8 cellular contexts compared by ENCODE assay signal in the genomic region with DNA sequence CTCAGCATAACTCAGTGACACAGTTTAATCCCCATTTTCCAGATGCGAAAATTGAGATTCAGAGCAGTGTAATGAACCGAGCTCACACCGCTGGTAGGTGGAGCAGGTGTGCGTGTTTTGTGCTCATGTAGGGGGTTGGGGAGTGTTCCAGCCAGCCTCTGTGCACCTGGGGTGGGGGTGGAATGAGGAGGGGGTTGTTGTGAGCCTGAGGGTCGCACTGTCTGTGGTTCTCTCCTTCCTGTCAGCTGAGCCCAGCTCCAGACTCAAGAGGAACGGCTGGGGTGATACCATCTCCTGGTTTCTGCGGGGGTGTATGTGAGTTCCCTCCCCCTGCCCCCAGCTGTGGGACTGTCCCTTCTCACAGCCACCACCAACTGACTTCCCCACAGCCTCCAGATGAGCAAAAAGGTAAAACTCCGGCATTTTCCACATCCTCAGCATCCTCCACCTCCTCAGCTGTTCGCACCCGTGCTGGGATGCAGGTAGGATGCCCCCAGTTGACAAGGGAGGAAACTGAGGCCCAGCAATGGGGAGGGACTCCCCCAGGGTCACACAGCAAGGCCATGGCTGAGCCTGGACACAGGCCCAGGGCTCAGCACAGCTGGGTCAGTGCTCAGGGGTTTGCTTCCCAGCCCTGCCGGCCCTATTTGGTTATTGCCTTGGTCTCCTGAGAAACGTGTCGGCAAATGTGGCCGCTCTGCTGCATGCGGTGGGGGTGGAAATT. TPM values are rescaled to one million over a fixed set of nuclear protein-coding genes. Genes with fewer than 3 reads are reported as not detected.
DNase-seq lines count a peak whose midpoint lies in the region; ATAC-seq, FAIRE-seq and TF ChIP-seq lines count a peak whose summit lies in the region.

No MANE protein-coding gene starts in this region.

- POLR2A ChIA-PET in HepG2 (lab: Yijun Ruan, JAX) = no interaction called here

- TF ChIP-seq RAD21 in HepG2 (CRISPR knock-in tag; IDR thresholded peaks at IDR 0.05) = no peak

- no peak for FAIRE-seq in HepG2 (lab: Jason Lieb, UNC)

- ATAC-seq in GM18498 (IDR thresholded peaks at IDR 0.05; ENCODE audit: unreplicated experiment) (peak; percentile 34), HepG2 (no peak), HG03039 (IDR thresholded peaks at IDR 0.05; ENCODE audit: unreplicated experiment) (no peak), GM18520 (IDR thresholded peaks at IDR 0.05; ENCODE audit: unreplicated experiment) (no peak), HG03108 (IDR thresholded peaks at IDR 0.05; ENCODE audit: unreplicated experiment) (no peak)
- ATAC-seq in stimulated activated naive B cell treated with anti-CD40 and anti-IgM and Interleukin-4, amounts not matched to agents 10 μg/mL and 1 μg/mL and 100 μg/mL, for 72 hours (replicated peaks) = peak; percentile 42 to 50

- no peak overlapping the region for H2AFZ ChIP-seq in HepG2 (ENCODE audit: low read length)

- no peak overlapping the region for H3K4me2 ChIP-seq in HepG2 (ENCODE audit: low read depth, low read length)

- in situ Hi-C loops in HepG2 (cut with HindIII; ENCODE audit: extremely low pct_ligation_motif_present, low pct_unique_long_range_greater_than_20kb) = no loop called here

- H3K9me3 ChIP-seq in HepG2 (ENCODE audit: low read length) = no peaks in the 10 kb centered on the region

- peak overlapping the region; percentile 96 to 100 for H3K4me3 Mint-ChIP-seq in stimulated activated naive B cell treated with anti-CD40 and anti-IgM and Interleukin-4, amounts not matched to agents 10 μg/mL and 1 μg/mL and 100 μg/mL, for 72 hours

- no peaks in the 10 kb centered on the region for H4K20me1 ChIP-seq in HepG2 (ENCODE audit: insufficient read depth, low read length)

- H3K4me1 Mint-ChIP-seq in stimulated activated naive B cell treated with anti-CD40 and anti-IgM and Interleukin-4, amounts not matched to agents 10 μg/mL and 1 μg/mL and 100 μg/mL, for 72 hours = peaks cover 25 to 64% of the 10 kb centered on the region in 2 donors

- H3K79me2 ChIP-seq in HepG2 (ENCODE audit: insufficient read depth, low read length) = no peaks in the 10 kb centered on the region

- WGBS in HepG2 (ENCODE audit: low lambda C conversion rate) = 48% methylated on average over 12 of the region's 15 CpGs

- intact Hi-C loops in HepG2 (cut with micrococcal nuclease; ENCODE audit: unreplicated experiment) = no loop called here

- BruUV-seq in HepG2 (replicated peaks; lab: Mats Ljungman, UMichigan) = no TSS peak

- no peak overlapping the region for H3K27ac ChIP-seq in HepG2 (ENCODE audit: extremely low read length, insufficient read depth, low read length)

- peak overlapping the region; percentile 94 for H3K27ac Mint-ChIP-seq in stimulated activated naive B cell treated with anti-CD40 and anti-IgM and Interleukin-4, amounts not matched to agents 10 μg/mL and 1 μg/mL and 100 μg/mL, for 72 hours

- no peak overlapping the region for H3K4me3 ChIP-seq in HepG2 (replicated peaks in 1 of 3; ENCODE audit: insufficient read depth in 1 of 3, low read depth in 2 of 3, low read length in 3 of 3)

- H3K27me3 ChIP-seq in HepG2 (ENCODE audit: control insufficient read depth in 1 of 2, insufficient read depth in 2 of 2, low read length in 2 of 2) = peaks cover 0 to 33% of the 10 kb centered on the region in 2 experiments; a peak in 3 of 5 replicates

- CTCF ChIA-PET in HepG2 (lab: Yijun Ruan, JAX; ENCODE audit: low intra/inter-chr PET ratio, low total read pairs) = no interaction called here

- no peak overlapping the region for H3K9ac ChIP-seq in HepG2 (ENCODE audit: insufficient read depth, low read depth, low read length)

- TF ChIP-seq EP300 in HepG2 (IDR thresholded peaks at IDR 0.05; ENCODE audit: low read depth in 2 of 2, low read length in 2 of 2) (no peak), HepG2 (CRISPR knock-in tag; IDR thresholded peaks at IDR 0.05; ENCODE audit: borderline replicate concordance) (no peak)

- H3K36me3 ChIP-seq in HepG2 (replicated peaks in 1 of 2; ENCODE audit: control insufficient read depth in 1 of 2, insufficient read depth in 2 of 2, low read length in 2 of 2) = no peaks in the 10 kb centered on the region

- H3K9me3 Mint-ChIP-seq in stimulated activated naive B cell treated with anti-CD40 and anti-IgM and Interleukin-4, amounts not matched to agents 10 μg/mL and 1 μg/mL and 100 μg/mL, for 72 hours = no peaks in the 10 kb centered on the region

- peaks cover 24% of the 10 kb centered on the region for H3K4me1 ChIP-seq in HepG2 (ENCODE audit: insufficient read depth, low read length)

- no peak for TF ChIP-seq CTCF in HepG2 (CRISPR knock-in tag; IDR thresholded peaks at IDR 0.05)

- peaks cover 21 to 30% of the 10 kb centered on the region in 2 donors for H3K36me3 Mint-ChIP-seq in stimulated activated naive B cell treated with anti-CD40 and anti-IgM and Interleukin-4, amounts not matched to agents 10 μg/mL and 1 μg/mL and 100 μg/mL, for 72 hours

- no peak for TF ChIP-seq POLR2A in HepG2 (IDR thresholded peaks at IDR 0.05; ENCODE audit: insufficient read depth in 1 of 2, low read depth in 2 of 2, low read length in 2 of 2)

- DNase-seq in MV-4-11 (lab: John Stamatoyannopoulos, UW) = peak; percentile 84
- peak; percentile 71 for DNase-seq in activated CD8-positive, alpha-beta memory T cell treated with anti-CD3 and anti-CD28 coated beads, Interleukin-2, amount 50 U/mL, for 4 hours
- DNase-seq in HepG2 (ENCODE audit: low spot score) = no peak
- DNase-seq in stimulated activated naive B cell treated with anti-CD40 and anti-IgM and Interleukin-4, amounts not matched to agents 10 μg/mL and 1 μg/mL and 100 μg/mL, for 72 hours = peak; percentile 75

- no peaks in the 10 kb centered on the region for H3K27me3 Mint-ChIP-seq in stimulated activated naive B cell treated with anti-CD40 and anti-IgM and Interleukin-4, amounts not matched to agents 10 μg/mL and 1 μg/mL and 100 μg/mL, for 72 hours

RNA-seq across cellular contexts. Expression of a gene that starts 2.1 kb away (rescaled TPM):
- total RNA-seq in HepG2 (2016; rRNA removed; fragmentation: Illumina TruSeq; extraction: Trizol) = not detected in 2 replicates
- not detected in 2 replicates for total RNA-seq in HepG2 (2016; cell fraction: cytosol; rRNA removed; fragmentation: Illumina TruSeq; extraction: Trizol; ENCODE audit: low read depth)
- total RNA-seq in HepG2 (2016; cell fraction: insoluble cytoplasmic fraction; rRNA removed; fragmentation: Illumina TruSeq; extraction: Trizol) = not detected in 2 replicates
- not detected in 2 replicates for total RNA-seq in HepG2 (2016; cell fraction: membrane; rRNA removed; fragmentation: Illumina TruSeq; extraction: Trizol)
- total RNA-seq in HepG2 (2016; cell fraction: nucleus; rRNA removed; fragmentation: Illumina TruSeq; extraction: Trizol) = not detected in 2 replicates
- not detected in 2 replicates for polyA plus RNA-seq in HepG2 (2011; rRNA removed)
- 0.03 TPM in 1 of 2 replicates, not detected in the other for polyA plus RNA-seq in HepG2 (2011; cell fraction: cytosol; rRNA removed)
- not detected in 2 replicates for polyA plus RNA-seq in HepG2 (2011; cell fraction: nucleus; rRNA removed)
- polyA plus RNA-seq in HepG2 (2012) = 0.19 TPM in 1 of 2 replicates, not detected in the other
- not detected in 2 replicates for polyA plus RNA-seq in HepG2 (2016; cell fraction: cytosol; fragmentation: Illumina TruSeq; extraction: Trizol; ENCODE audit: low read depth)
- not detected in 2 replicates for polyA plus RNA-seq in HepG2 (2016; cell fraction: insoluble cytoplasmic fraction; fragmentation: Illumina TruSeq; extraction: Trizol; ENCODE audit: low read depth)
- not detected in 2 replicates for polyA plus RNA-seq in HepG2 (2016; cell fraction: membrane; fragmentation: Illumina TruSeq; extraction: Trizol; ENCODE audit: low read depth)
- not detected in 2 replicates for polyA plus RNA-seq in HepG2 (2016; cell fraction: nucleus; fragmentation: Illumina TruSeq; extraction: Trizol; ENCODE audit: insufficient read depth, low read depth)
- polyA minus RNA-seq in HepG2 (2011; rRNA and poly(A)+ RNA removed; ENCODE audit: low replicate concordance) = 0.20 and 0.84 TPM in 2 replicates
- polyA minus RNA-seq in HepG2 (2011; cell fraction: cytosol; rRNA and poly(A)+ RNA removed) = not detected in 2 replicates
- not detected in 2 replicates for polyA minus RNA-seq in HepG2 (2011; cell fraction: nucleus; rRNA and poly(A)+ RNA removed)

RNA-seq across cellular contexts. Expression of a gene that starts 9.5 kb away (rescaled TPM):
- total RNA-seq in HepG2 (2016; rRNA removed; fragmentation: Illumina TruSeq; extraction: Trizol) = 16.8 TPM in 2 replicates
- 5.3 and 6.3 TPM in 2 replicates for total RNA-seq in HepG2 (2016; cell fraction: cytosol; rRNA removed; fragmentation: Illumina TruSeq; extraction: Trizol; ENCODE audit: low read depth)
- 14.3 and 15.5 TPM in 2 replicates for total RNA-seq in HepG2 (2016; cell fraction: insoluble cytoplasmic fraction; rRNA removed; fragmentation: Illumina TruSeq; extraction: Trizol)
- total RNA-seq in HepG2 (2016; cell fraction: membrane; rRNA removed; fragmentation: Illumina TruSeq; extraction: Trizol) = 13.1 and 13.7 TPM in 2 replicates
- total RNA-seq in HepG2 (2016; cell fraction: nucleus; rRNA removed; fragmentation: Illumina TruSeq; extraction: Trizol) = 13.7 and 14.2 TPM in 2 replicates
- polyA plus RNA-seq in HepG2 (2011; rRNA removed) = 21.5 and 26.1 TPM in 2 replicates
- polyA plus RNA-seq in HepG2 (2011; cell fraction: cytosol; rRNA removed) = 16.1 and 24.8 TPM in 2 replicates
- 85.3 and 97.2 TPM in 2 replicates for polyA plus RNA-seq in HepG2 (2011; cell fraction: nucleus; rRNA removed)
- polyA plus RNA-seq in HepG2 (2012) = 18.5 and 23.5 TPM in 2 replicates
- 7.2 and 7.8 TPM in 2 replicates for polyA plus RNA-seq in HepG2 (2016; cell fraction: cytosol; fragmentation: Illumina TruSeq; extraction: Trizol; ENCODE audit: low read depth)
- polyA plus RNA-seq in HepG2 (2016; cell fraction: insoluble cytoplasmic fraction; fragmentation: Illumina TruSeq; extraction: Trizol; ENCODE audit: low read depth) = 21.4 and 33.5 TPM in 2 replicates
- polyA plus RNA-seq in HepG2 (2016; cell fraction: membrane; fragmentation: Illumina TruSeq; extraction: Trizol; ENCODE audit: low read depth) = 10.9 and 12.8 TPM in 2 replicates
- polyA plus RNA-seq in HepG2 (2016; cell fraction: nucleus; fragmentation: Illumina TruSeq; extraction: Trizol; ENCODE audit: insufficient read depth, low read depth) = 35.3 and 35.6 TPM in 2 replicates
- polyA minus RNA-seq in HepG2 (2011; rRNA and poly(A)+ RNA removed; ENCODE audit: low replicate concordance) = 47.9 and 105 TPM in 2 replicates
- 13.9 and 18.8 TPM in 2 replicates for polyA minus RNA-seq in HepG2 (2011; cell fraction: cytosol; rRNA and poly(A)+ RNA removed)
- polyA minus RNA-seq in HepG2 (2011; cell fraction: nucleus; rRNA and poly(A)+ RNA removed) = 27.6 and 29.4 TPM in 2 replicates

RNA-seq across cellular contexts. Expression of a gene that starts 26.3 kb away (rescaled TPM):
- 20.3 and 35.6 TPM in 2 replicates for total RNA-seq in HepG2 (2016; rRNA removed; fragmentation: Illumina TruSeq; extraction: Trizol)
- 7.4 and 10.3 TPM in 2 replicates for total RNA-seq in HepG2 (2016; cell fraction: cytosol; rRNA removed; fragmentation: Illumina TruSeq; extraction: Trizol; ENCODE audit: low read depth)
- 18.5 and 37.2 TPM in 2 replicates for total RNA-seq in HepG2 (2016; cell fraction: insoluble cytoplasmic fraction; rRNA removed; fragmentation: Illumina TruSeq; extraction: Trizol)
- total RNA-seq in HepG2 (2016; cell fraction: membrane; rRNA removed; fragmentation: Illumina TruSeq; extraction: Trizol) = 18.1 and 18.9 TPM in 2 replicates
- 26.8 and 31.7 TPM in 2 replicates for total RNA-seq in HepG2 (2016; cell fraction: nucleus; rRNA removed; fragmentation: Illumina TruSeq; extraction: Trizol)
- polyA plus RNA-seq in HepG2 (2011; rRNA removed) = 36.8 and 41.3 TPM in 2 replicates
- polyA plus RNA-seq in HepG2 (2011; cell fraction: cytosol; rRNA removed) = 20.2 and 34.2 TPM in 2 replicates
- polyA plus RNA-seq in HepG2 (2011; cell fraction: nucleus; rRNA removed) = 102 and 128 TPM in 2 replicates
- 16.9 and 23.2 TPM in 2 replicates for polyA plus RNA-seq in HepG2 (2012)
- polyA plus RNA-seq in HepG2 (2016; cell fraction: cytosol; fragmentation: Illumina TruSeq; extraction: Trizol; ENCODE audit: low read depth) = 8.3 and 9.4 TPM in 2 replicates
- polyA plus RNA-seq in HepG2 (2016; cell fraction: insoluble cytoplasmic fraction; fragmentation: Illumina TruSeq; extraction: Trizol; ENCODE audit: low read depth) = 21.4 and 32.6 TPM in 2 replicates
- polyA plus RNA-seq in HepG2 (2016; cell fraction: membrane; fragmentation: Illumina TruSeq; extraction: Trizol; ENCODE audit: low read depth) = 12.8 and 13.0 TPM in 2 replicates
- 68.3 and 83.1 TPM in 2 replicates for polyA plus RNA-seq in HepG2 (2016; cell fraction: nucleus; fragmentation: Illumina TruSeq; extraction: Trizol; ENCODE audit: insufficient read depth, low read depth)
- polyA minus RNA-seq in HepG2 (2011; rRNA and poly(A)+ RNA removed; ENCODE audit: low replicate concordance) = 71.8 and 195 TPM in 2 replicates
- 13.5 and 19.9 TPM in 2 replicates for polyA minus RNA-seq in HepG2 (2011; cell fraction: cytosol; rRNA and poly(A)+ RNA removed)
- polyA minus RNA-seq in HepG2 (2011; cell fraction: nucleus; rRNA and poly(A)+ RNA removed) = 25.4 and 26.6 TPM in 2 replicates

RNA-seq across cellular contexts. Expression of a gene that starts 41.3 kb away (rescaled TPM):
- 5.5 and 7.2 TPM in 2 replicates for total RNA-seq in HepG2 (2016; rRNA removed; fragmentation: Illumina TruSeq; extraction: Trizol)
- total RNA-seq in HepG2 (2016; cell fraction: cytosol; rRNA removed; fragmentation: Illumina TruSeq; extraction: Trizol; ENCODE audit: low read depth) = 5.2 and 7.3 TPM in 2 replicates
- total RNA-seq in HepG2 (2016; cell fraction: insoluble cytoplasmic fraction; rRNA removed; fragmentation: Illumina TruSeq; extraction: Trizol) = 4.5 and 7.9 TPM in 2 replicates
- 7.9 and 11.8 TPM in 2 replicates for total RNA-seq in HepG2 (2016; cell fraction: membrane; rRNA removed; fragmentation: Illumina TruSeq; extraction: Trizol)
- total RNA-seq in HepG2 (2016; cell fraction: nucleus; rRNA removed; fragmentation: Illumina TruSeq; extraction: Trizol) = 6.0 and 8.4 TPM in 2 replicates
- polyA plus RNA-seq in HepG2 (2011; rRNA removed) = 3.5 and 4.9 TPM in 2 replicates
- 3.9 and 7.0 TPM in 2 replicates for polyA plus RNA-seq in HepG2 (2011; cell fraction: cytosol; rRNA removed)
- polyA plus RNA-seq in HepG2 (2011; cell fraction: nucleus; rRNA removed) = 10.9 and 13.2 TPM in 2 replicates
- 3.9 and 5.6 TPM in 2 replicates for polyA plus RNA-seq in HepG2 (2012)
- polyA plus RNA-seq in HepG2 (2016; cell fraction: cytosol; fragmentation: Illumina TruSeq; extraction: Trizol; ENCODE audit: low read depth) = 7.5 and 14.0 TPM in 2 replicates
- polyA plus RNA-seq in HepG2 (2016; cell fraction: insoluble cytoplasmic fraction; fragmentation: Illumina TruSeq; extraction: Trizol; ENCODE audit: low read depth) = 8.1 and 8.2 TPM in 2 replicates
- 13.5 and 15.3 TPM in 2 replicates for polyA plus RNA-seq in HepG2 (2016; cell fraction: membrane; fragmentation: Illumina TruSeq; extraction: Trizol; ENCODE audit: low read depth)
- 15.9 and 17.9 TPM in 2 replicates for polyA plus RNA-seq in HepG2 (2016; cell fraction: nucleus; fragmentation: Illumina TruSeq; extraction: Trizol; ENCODE audit: insufficient read depth, low read depth)
- 5.5 and 15.6 TPM in 2 replicates for polyA minus RNA-seq in HepG2 (2011; rRNA and poly(A)+ RNA removed; ENCODE audit: low replicate concordance)
- 3.2 and 3.6 TPM in 2 replicates for polyA minus RNA-seq in HepG2 (2011; cell fraction: cytosol; rRNA and poly(A)+ RNA removed)
- 2.4 and 3.0 TPM in 2 replicates for polyA minus RNA-seq in HepG2 (2011; cell fraction: nucleus; rRNA and poly(A)+ RNA removed)

Comparison
In these comparisons a context has a peak if more than half of its experiments do, and no peak if none do; other contexts are left out.
1. ATAC-seq: peak in GM18498 (single experiment) and stimulated activated naive B cell treated with anti-CD40 and anti-IgM and Interleukin-4, amounts not matched to agents 10 μg/mL and 1 μg/mL and 100 μg/mL, for 72 hours (2 of 2); none in HepG2 (single experiment), HG03039 (single experiment), GM18520 (single experiment) and HG03108 (single experiment).